ENCODE assay signal across 8 cellular contexts in genomic region chr17:59841667-59842263, GRCh38. TPM values are rescaled to one million over a fixed set of nuclear protein-coding genes. Genes with fewer than 3 reads are reported as not detected.
A peak's percentile ranks its signal among the peaks of the same experiment; 100 is the strongest.
DNase-seq lines count a peak whose midpoint lies in the region; ATAC-seq and TF ChIP-seq lines count a peak whose summit lies in the region.
"Not testable (repeated sequence)": the region's sequence is repeated elsewhere in the genome, so short reads cannot be mapped to it uniquely, and the experiment has no call there.

No MANE protein-coding gene starts in this region.

- H3K56ac ChIP-seq in IMR-90 (ENCODE audit: extremely low read depth, insufficient read depth, low read length), result peak overlapping the region; percentile 100; the same call in 1 of the 2 replicates

- H3K9ac ChIP-seq in IMR-90 (ENCODE audit: low read depth, low read length), result peak overlapping the region; percentile 74
- H3K9ac ChIP-seq in trophoblast cell (ENCODE audit: low read length), result not testable (repeated sequence)

- ATAC-seq in IMR-90 (ENCODE audit: low read depth); activated B cell treated with CpG ODN at 0.5 μM for 24 hours (ENCODE audit: low read depth); left lung: not testable (repeated sequence)

- in situ Hi-C loops in IMR-90 (cut with MboI; ENCODE audit: low sequenced_read_pairs), result not testable (repeated sequence)
- in situ Hi-C loops in astrocyte of the cerebellum (cut with HindIII; ENCODE audit: low sequenced_read_pairs), result loop anchor here (5.0 kb wide), 1 partner anchor 54 kb away; no protein-coding TSS in a partner anchor

- POLR2A ChIA-PET in CD8-positive, alpha-beta memory T cell (lab: Charles Lee), result interaction anchor here (0.6 to 0.8 kb wide), 2 partner anchors 26 to 55 kb away, joined by 5 to 7 read pairs; no protein-coding TSS in a partner anchor
- POLR2A ChIA-PET in IMR-90 (lab: Charles Lee; ENCODE audit: unreplicated experiment), result interaction anchor here (0.5 to 5.4 kb wide), 6 partner anchors 10 to 94 kb away, joined by 3 to 87 read pairs (median 4); no protein-coding TSS in a partner anchor
- POLR2A ChIA-PET in activated B cell treated with CpG ODN at 0.5 μM for 24 hours (lab: Charles Lee), result interaction anchor here (1.2 to 9.2 kb wide), 3 partner anchors 55 to 89 kb away, joined by 3 to 379 read pairs (median 137); no protein-coding TSS in a partner anchor

- H2BK20ac ChIP-seq in IMR-90 (ENCODE audit: low read depth, low read length), result not testable (repeated sequence)

- H3K4me1 ChIP-seq in CD8-positive, alpha-beta memory T cell (ENCODE audit: insufficient read depth, low read length), result peaks cover 33% of the 10 kb centered on the region
- H3K4me1 ChIP-seq in IMR-90 (ENCODE audit: control insufficient read depth, insufficient read depth, low read length) (peaks cover 11% of the 10 kb centered on the region), left lung (peaks cover 23 to 45% of the 10 kb centered on the region in 2 donors), trophoblast cell (ENCODE audit: control insufficient read depth in 1 of 2, insufficient read depth in 2 of 2, low read length in 2 of 2) (peaks cover 5 to 11% of the 10 kb centered on the region in 2 experiments), tibial nerve (peaks cover 0 to 68% (median 26%) of the 10 kb centered on the region in 4 donors)

- not testable (repeated sequence) for H3K79me1 ChIP-seq in IMR-90 (ENCODE audit: low read depth in 1 of 2, low read length in 2 of 2)
- peaks cover 17% of the 10 kb centered on the region for H3K79me1 ChIP-seq in trophoblast cell (ENCODE audit: low read length)

- dilution Hi-C loops in IMR-90 (cut with HindIII; ENCODE audit: low sequenced_read_pairs, unreplicated experiment), result not testable (repeated sequence)

- H3K18ac ChIP-seq in IMR-90 (ENCODE audit: low read depth, low read length), result peak overlapping the region; percentile 56
- not testable (repeated sequence) for H3K18ac ChIP-seq in trophoblast cell (ENCODE audit: low read length)

- H2BK15ac ChIP-seq in IMR-90 (ENCODE audit: low read depth, low read length), result not testable (repeated sequence)

- CTCF ChIA-PET in CD8-positive, alpha-beta memory T cell (lab: Charles Lee), result interaction anchor here (0.9 to 7.7 kb wide), 4 partner anchors 8 to 88 kb away, joined by 3 to 64 read pairs (median 4); no protein-coding TSS in a partner anchor
- CTCF ChIA-PET in IMR-90 (lab: Yijun Ruan, JAX), result interaction anchor here (1.0 kb wide), 1 partner anchor 17 kb away, joined by 3 read pairs; no protein-coding TSS in a partner anchor
- CTCF ChIA-PET in activated B cell treated with CpG ODN at 0.5 μM for 24 hours (lab: Charles Lee), result interaction anchor here (1.0 to 5.0 kb wide), 4 partner anchors 18 to 89 kb away, joined by 3 to 36 read pairs (median 14); no protein-coding TSS in a partner anchor

- H2BK12ac ChIP-seq in trophoblast cell (ENCODE audit: low read length), result not testable (repeated sequence)

- no CpG with 5 or more reads among the region's 7 CpGs for WGBS in IMR-90 (ENCODE audit: extremely low coverage in 2 of 2, insufficient read length in 1 of 2), 2 experiments
- no CpG with 5 or more reads among the region's 7 CpGs for WGBS in trophoblast cell (ENCODE audit: extremely low coverage, insufficient coverage, insufficient read length)
- 56% methylated on average over 7 of the region's 7 CpGs for WGBS in tibial nerve, 2 donors

- H4K5ac ChIP-seq in IMR-90 (ENCODE audit: low read depth, low read length), result peak overlapping the region; percentile 47; the same call in 1 of the 2 replicates

- H2AK9ac ChIP-seq in IMR-90 (replicated peaks; ENCODE audit: low read depth, low read length, poor library complexity), result not testable (repeated sequence)

- H3K27ac Mint-ChIP-seq in CD8-positive, alpha-beta memory T cell, result peak overlapping the region; percentile 67 to 100 (median 96)
- peak overlapping the region; percentile 97 for H3K27ac Mint-ChIP-seq in activated B cell treated with CpG ODN at 0.5 μM for 24 hours

- DNase-seq in CD8-positive, alpha-beta memory T cell; IMR-90; activated B cell treated with CpG ODN at 0.5 μM for 24 hours; astrocyte of the cerebellum (ENCODE audit: low read depth); epithelial cell of proximal tubule (ENCODE audit: low read depth); trophoblast cell; tibial nerve (ENCODE audit: low spot score in 2 of 2): not testable (repeated sequence)
- DNase-seq in left lung, result peak in 1 of 2 donors; percentile 30

- peak overlapping the region; percentile 34; the same call in 1 of the 2 replicates for H4K91ac ChIP-seq in IMR-90 (ENCODE audit: insufficient read depth, low read depth, low read length)
- not testable (repeated sequence) for H4K91ac ChIP-seq in trophoblast cell (ENCODE audit: low read depth, low read length)

- H3K4ac ChIP-seq in IMR-90 (ENCODE audit: low read depth, low read length), result peak overlapping the region; percentile 68; the same call in 1 of the 2 replicates
- not testable (repeated sequence) for H3K4ac ChIP-seq in trophoblast cell (ENCODE audit: low read depth, low read length)

- not testable (repeated sequence) for H3K36me3 ChIP-seq in CD8-positive, alpha-beta memory T cell (ENCODE audit: insufficient read depth, low read length)
- H3K36me3 ChIP-seq in IMR-90 (ENCODE audit: control insufficient read depth, insufficient read depth, low read length), result peaks cover 33% of the 10 kb centered on the region
- H3K36me3 ChIP-seq in left lung, result peaks cover 0 to 42% of the 10 kb centered on the region in 2 donors
- peaks cover 4 to 11% of the 10 kb centered on the region in 2 experiments for H3K36me3 ChIP-seq in trophoblast cell (ENCODE audit: control insufficient read depth in 1 of 2, insufficient read depth in 2 of 2, low read length in 2 of 2)
- H3K36me3 ChIP-seq in tibial nerve, result peaks cover 0 to 15% (median 0%) of the 10 kb centered on the region in 3 donors

- not testable (repeated sequence) for H4K12ac ChIP-seq in trophoblast cell (ENCODE audit: low read depth, low read length)

- TF ChIP-seq CTCF in IMR-90 (conservative IDR thresholded peaks at IDR 0.05; ENCODE audit: low read depth, low read length); activated B cell treated with CpG ODN at 0.5 μM for 24 hours (IDR thresholded peaks at IDR 0.05); astrocyte of the cerebellum (IDR thresholded peaks at IDR 0.05; ENCODE audit: low read depth, low read length, missing control alignments); epithelial cell of proximal tubule (conservative IDR thresholded peaks at IDR 0.05; ENCODE audit: low read depth, low read length); left lung (IDR thresholded peaks at IDR 0.05); tibial nerve (IDR thresholded peaks at IDR 0.05): not testable (repeated sequence)

- H4K20me1 ChIP-seq in IMR-90 (ENCODE audit: insufficient read depth, low read length), result peaks cover 51% of the 10 kb centered on the region; the same call in 1 of the 2 replicates

- not testable (repeated sequence) for H2AK5ac ChIP-seq in IMR-90 (ENCODE audit: low read depth, low read length); trophoblast cell (ENCODE audit: low read length)

- not testable (repeated sequence) for H3K9me3 ChIP-seq in CD8-positive, alpha-beta memory T cell (ENCODE audit: low read length); IMR-90 (ENCODE audit: control insufficient read depth, insufficient read depth, low read length); left lung; trophoblast cell (ENCODE audit: insufficient read depth, low read depth, low read length); tibial nerve

- H2BK5ac ChIP-seq in IMR-90 (ENCODE audit: low read depth, low read length, poor library complexity, severe bottlenecking), result peak overlapping the region; percentile 96
- not testable (repeated sequence) for H2BK5ac ChIP-seq in trophoblast cell (ENCODE audit: low read depth, low read length, poor library complexity)

- peak overlapping the region in 1 of 2 experiments; percentile 46; a peak in 2 of 4 replicates for H4K8ac ChIP-seq in IMR-90 (ENCODE audit: low read depth in 2 of 2, low read length in 2 of 2)
- H4K8ac ChIP-seq in trophoblast cell (ENCODE audit: low read depth, low read length), result not testable (repeated sequence)

- TF ChIP-seq RAD21 in IMR-90 (IDR thresholded peaks at IDR 0.05; ENCODE audit: low read length), result not testable (repeated sequence)

- not testable (repeated sequence) for H3K9me3 Mint-ChIP-seq in CD8-positive, alpha-beta memory T cell; activated B cell treated with CpG ODN at 0.5 μM for 24 hours

- H3K4me3 ChIP-seq in CD8-positive, alpha-beta memory T cell (ENCODE audit: low read length); trophoblast cell (ENCODE audit: low read depth, low read length): not testable (repeated sequence)
- H3K4me3 ChIP-seq in IMR-90 (ENCODE audit: insufficient read depth, low read depth, low read length), result peak overlapping the region; percentile 83
- H3K4me3 ChIP-seq in astrocyte of the cerebellum (ENCODE audit: low read depth, low read length), result peak overlapping the region; percentile 98
- peak overlapping the region; percentile 77 for H3K4me3 ChIP-seq in epithelial cell of proximal tubule (ENCODE audit: low read depth, low read length)
- peak overlapping the region; percentile 49 to 63 for H3K4me3 ChIP-seq in left lung
- peak overlapping the region; percentile 40 to 75 (median 64) for H3K4me3 ChIP-seq in tibial nerve

- not testable (repeated sequence) for H3K79me2 ChIP-seq in trophoblast cell (ENCODE audit: control insufficient read depth, insufficient read depth, low read length, poor library complexity)

- H3K9me1 ChIP-seq in IMR-90 (ENCODE audit: insufficient read depth, low read length), result not testable (repeated sequence)

- H3K36me3 Mint-ChIP-seq in CD8-positive, alpha-beta memory T cell, result peaks cover 0 to 35% (median 2%) of the 10 kb centered on the region in 3 donors
- peaks cover 51% of the 10 kb centered on the region for H3K36me3 Mint-ChIP-seq in activated B cell treated with CpG ODN at 0.5 μM for 24 hours (ENCODE audit: low read depth)

- peak overlapping the region; percentile 91 for H3K14ac ChIP-seq in IMR-90 (replicated peaks; ENCODE audit: low read depth, low read length)
- H3K14ac ChIP-seq in trophoblast cell (ENCODE audit: low read length), result not testable (repeated sequence)

- H3K4me1 Mint-ChIP-seq in CD8-positive, alpha-beta memory T cell, result peaks cover 66 to 82% (median 77%) of the 10 kb centered on the region in 3 donors
- peaks cover 82% of the 10 kb centered on the region for H3K4me1 Mint-ChIP-seq in activated B cell treated with CpG ODN at 0.5 μM for 24 hours

- intact Hi-C loops in IMR-90 (cut with micrococcal nuclease), result loop anchor here (5.0 kb wide), 1 partner anchor 134 kb away; the partner anchor contains the start of genes PTRH2 and VMP1
- intact Hi-C loops in activated B cell treated with CpG ODN at 0.5 μM for 24 hours (cut with micrococcal nuclease), result loop anchor here (2.0 kb wide), 1 partner anchor 17 kb away; no protein-coding TSS in a partner anchor
- intact Hi-C loops in left lung (cut with DNase I), result not testable (repeated sequence)

- peak overlapping the region; percentile 92 for H3K23ac ChIP-seq in IMR-90 (ENCODE audit: low read depth, low read length)
- H3K23ac ChIP-seq in trophoblast cell (ENCODE audit: low read length), result not testable (repeated sequence)

- H2AFZ ChIP-seq in IMR-90 (replicated peaks; ENCODE audit: low read length, poor library complexity); trophoblast cell (ENCODE audit: insufficient read depth, low read length, poor library complexity): not testable (repeated sequence)

- H3K27me3 Mint-ChIP-seq in CD8-positive, alpha-beta memory T cell; activated B cell treated with CpG ODN at 0.5 μM for 24 hours: not testable (repeated sequence)

- TF ChIP-seq POLR2A in IMR-90 (IDR thresholded peaks at IDR 0.05; ENCODE audit: low read depth, low read length), result 0 out of 2 replicates have a peak, but pooled peaks have one; percentile 21
- TF ChIP-seq POLR2A in tibial nerve (IDR thresholded peaks at IDR 0.05), result not testable (repeated sequence)

- TF ChIP-seq EP300 in tibial nerve (IDR thresholded peaks at IDR 0.05), result not testable (repeated sequence)

- H3K27ac ChIP-seq in CD8-positive, alpha-beta memory T cell (ENCODE audit: low read depth, low read length), result peak overlapping the region; percentile 55
- H3K27ac ChIP-seq in IMR-90 (ENCODE audit: insufficient read depth, low read length) (peak overlapping the region; percentile 68; the same call in 1 of the 2 replicates), left lung (peak overlapping the region; percentile 96 to 99), trophoblast cell (ENCODE audit: low read depth, low read length) (peak overlapping the region; percentile 76), tibial nerve (peak overlapping the region in 3 of 4 donors; percentile 90 to 99 (median 97))

- not testable (repeated sequence) for BruUV-seq in IMR-90 (replicated peaks; lab: Mats Ljungman, UMichigan)

- not testable (repeated sequence) for H2BK120ac ChIP-seq in IMR-90 (ENCODE audit: low read depth, low read length); trophoblast cell (ENCODE audit: insufficient read depth, low read length, poor library complexity)

- H3K4me3 Mint-ChIP-seq in CD8-positive, alpha-beta memory T cell, result peak overlapping the region; percentile 92 to 99 (median 94)
- peak overlapping the region; percentile 96 for H3K4me3 Mint-ChIP-seq in activated B cell treated with CpG ODN at 0.5 μM for 24 hours

- H3K27me3 ChIP-seq in CD8-positive, alpha-beta memory T cell (ENCODE audit: insufficient read depth, low read length, poor library complexity, severe bottlenecking); IMR-90 (ENCODE audit: control insufficient read depth, insufficient read depth, low read length); left lung; trophoblast cell (ENCODE audit: insufficient read depth, low read length); tibial nerve: not testable (repeated sequence)

- H3K4me2 ChIP-seq in IMR-90 (ENCODE audit: low read depth, low read length) (peak overlapping the region; percentile 85), trophoblast cell (ENCODE audit: low read length) (peak overlapping the region; percentile 46)

RNA-seq across cellular contexts. Expression of gene TUBD1, which starts 51.0 kb away (rescaled TPM):
- 10 to 100 TPM in 1 of 2 experiments, 1 to 10 TPM in 1; 9.5 to 11.9 TPM for total RNA-seq in CD8-positive, alpha-beta memory T cell
- polyA plus RNA-seq in CD8-positive, alpha-beta memory T cell, result 17.3 TPM
- total RNA-seq in IMR-90 (2012; rRNA removed), result 4.4 and 4.7 TPM in 2 replicates
- 2.2 TPM in 2 replicates for polyA plus RNA-seq in IMR-90 (2012; rRNA removed)
- polyA plus RNA-seq in IMR-90 (2012; cell fraction: cytosol; rRNA removed), result 0.58 and 1.1 TPM in 2 replicates
- 0.90 and 3.7 TPM in 2 replicates for polyA plus RNA-seq in IMR-90 (2012; cell fraction: nucleus; rRNA removed; ENCODE audit: low replicate concordance)
- total RNA-seq in activated B cell treated with CpG ODN at 0.5 μM for 24 hours, result 10.5 and 15.1 TPM in 2 replicates
- total RNA-seq in epithelial cell of proximal tubule, result 3.4 and 9.5 TPM in 2 replicates
- 1 to 10 TPM; 7.4 to 8.5 TPM for total RNA-seq in left lung
- polyA plus RNA-seq in trophoblast cell (2013), result 12.0 and 13.0 TPM in 2 replicates
- total RNA-seq in tibial nerve, result 10 to 100 TPM in 2 of 4 donors, 1 to 10 TPM in 2; 4.2 to 16.5 (median 8.4) TPM

RNA-seq across cellular contexts. Expression of gene RPS6KB1, which starts 51.2 kb away (rescaled TPM):
- total RNA-seq in CD8-positive, alpha-beta memory T cell, result 10 to 100 TPM; 44.5 to 52.3 TPM
- 24.4 TPM for polyA plus RNA-seq in CD8-positive, alpha-beta memory T cell
- total RNA-seq in IMR-90 (2012; rRNA removed) (18.9 and 20.3 TPM in 2 replicates), activated B cell treated with CpG ODN at 0.5 μM for 24 hours (57.7 and 63.0 TPM in 2 replicates), epithelial cell of proximal tubule (25.0 and 26.3 TPM in 2 replicates), left lung (10 to 100 TPM; 26.4 to 30.3 TPM), tibial nerve (10 to 100 TPM; 33.6 to 48.3 (median 43.2) TPM)
- 9.7 and 11.7 TPM in 2 replicates for polyA plus RNA-seq in IMR-90 (2012; rRNA removed)
- polyA plus RNA-seq in IMR-90 (2012; cell fraction: cytosol; rRNA removed), result 1.5 and 1.8 TPM in 2 replicates
- polyA plus RNA-seq in IMR-90 (2012; cell fraction: nucleus; rRNA removed; ENCODE audit: low replicate concordance), result 1.9 and 12.3 TPM in 2 replicates
- 20.7 and 27.6 TPM in 2 replicates for polyA plus RNA-seq in trophoblast cell (2013)
